ENCODE assay signal across 22 cellular contexts in genomic region chr2:239549711-239550265, GRCh38.
"Had no signal": no experiment of that assay in that cellular context is flagged by ENCODE, and none has a peak within 500 bp of the region (broad histone marks: within the 10 kb centered on the region; RNA-seq: fewer than 3 reads in every experiment).

No MANE protein-coding gene starts in this region.

- H3K9me3 Mint-ChIP-seq: activated CD4-positive, alpha-beta T cell treated with anti-CD3 and anti-CD28 coated beads, Interleukin-2, amount 10 ng/mL, durations not matched to agents 7 days and 5 days; activated CD8-positive, alpha-beta T cell treated with anti-CD3 and anti-CD28 coated beads for 36 hours; dendritic cell treated with granulocyte-macrophage colony-stimulating factor and Interleukin-4, amounts not matched to agents 40 ng/mL and 50 ng/mL, for 4 days had no signal

- H3K4me1 ChIP-seq: heart right ventricle, lower lobe of right lung, parathyroid adenoma, right lobe of liver, tibial artery had no signal

- H3K27ac Mint-ChIP-seq: activated CD4-positive, alpha-beta T cell treated with anti-CD3 and anti-CD28 coated beads, Interleukin-2, amount 10 ng/mL, durations not matched to agents 7 days and 5 days; activated CD8-positive, alpha-beta memory T cell treated with anti-CD3 and anti-CD28 coated beads, Interleukin-2, amount 10 ng/mL, durations not matched to agents 7 days and 5 days; activated T-helper 17 cell treated with anti-CD3 and anti-CD28 coated beads, Interleukin-2, amount 50 U/mL, for 72 hours; dendritic cell treated with granulocyte-macrophage colony-stimulating factor and Interleukin-4, amounts not matched to agents 40 ng/mL and 50 ng/mL, for 4 days had no signal

- H3K4me3 Mint-ChIP-seq: activated CD4-positive, alpha-beta T cell treated with anti-CD3 and anti-CD28 coated beads, Interleukin-2, amount 10 ng/mL, durations not matched to agents 7 days and 5 days; activated CD8-positive, alpha-beta memory T cell treated with anti-CD3 and anti-CD28 coated beads, Interleukin-2, amount 10 ng/mL, durations not matched to agents 7 days and 5 days; activated CD8-positive, alpha-beta T cell treated with anti-CD3 and anti-CD28 coated beads for 36 hours; dendritic cell treated with granulocyte-macrophage colony-stimulating factor and Interleukin-4, amounts not matched to agents 40 ng/mL and 50 ng/mL, for 4 days; naive thymus-derived CD4-positive, alpha-beta T cell had no signal

- H3K27me3 ChIP-seq: right lobe of liver had no signal

- H3K27ac ChIP-seq: heart right ventricle, lower lobe of right lung, neutrophil, parathyroid adenoma, right lobe of liver, tibial artery had no signal

- H3K36me3 Mint-ChIP-seq: activated CD8-positive, alpha-beta memory T cell treated with anti-CD3 and anti-CD28 coated beads, Interleukin-2, amount 10 ng/mL, durations not matched to agents 7 days and 5 days had no signal

- ATAC-seq: activated CD4-positive, CD25-positive, alpha-beta regulatory T cell treated with anti-CD3 and anti-CD28 coated beads, Interleukin-2, amount 50 U/mL, for 24 hours; activated CD8-positive, alpha-beta memory T cell treated with anti-CD3 and anti-CD28 coated beads, Interleukin-2, amount 10 ng/mL, durations not matched to agents 7 days and 5 days; activated CD8-positive, alpha-beta T cell treated with anti-CD3 and anti-CD28 coated beads for 36 hours; activated T-helper 17 cell treated with anti-CD3 and anti-CD28 coated beads, Interleukin-2, amount 50 U/mL, for 72 hours; lower lobe of right lung; naive thymus-derived CD4-positive, alpha-beta T cell; right lobe of liver had no signal

- DNase-seq: activated CD4-positive, alpha-beta T cell treated with anti-CD3 and anti-CD28 coated beads, Interleukin-2, amount 10 ng/mL, durations not matched to agents 7 days and 5 days; activated CD8-positive, alpha-beta memory T cell treated with anti-CD3 and anti-CD28 coated beads, Interleukin-2, amount 10 ng/mL, durations not matched to agents 7 days and 5 days; activated CD8-positive, alpha-beta T cell treated with anti-CD3 and anti-CD28 coated beads for 36 hours; activated naive CD4-positive, alpha-beta T cell treated with Interleukin-2 at 50 U/mL for 16 hours; amygdala; effector CD4-positive, alpha-beta T cell; erythroblast; foreskin fibroblast; heart right ventricle; kidney; lower lobe of right lung; naive thymus-derived CD4-positive, alpha-beta T cell; stimulated activated CD4-positive, alpha-beta T cell treated with anti-CD3 and anti-CD28 coated beads, Interleukin-2, amount 100 ng/mL, for 48 hours; stimulated activated naive CD4-positive, alpha-beta T cell treated with Interleukin-2 at 50 U/mL for 16 hours had no signal

- H3K4me3 ChIP-seq: heart right ventricle, lower lobe of right lung, right lobe of liver, smooth muscle cell, tibial artery had no signal

- H3K9me3 ChIP-seq: heart right ventricle, lower lobe of right lung, neutrophil, right lobe of liver had no signal

- H3K36me3 ChIP-seq: heart right ventricle, lower lobe of right lung, neutrophil, right lobe of liver, tibial artery had no signal
